Comparison of ENCODE assay signal across 8 cellular contexts in genomic region chr20:10433623-10434466, GRCh38. TPM values are rescaled to one million over a fixed set of nuclear protein-coding genes. Genes with fewer than 3 reads are reported as not detected.
DNase-seq lines count a peak whose midpoint lies in the region; ATAC-seq and TF ChIP-seq lines count a peak whose summit lies in the region.

Gene MKKS (minus strand): TSS chr20:10434222. CDS start chr20:10413514, 20,708 bp downstream.

- peak within 1 kb of the TSS; percentile 85 for H3K4me3 Mint-ChIP-seq in T-helper 1 cell treated with Interleukin-12 subunit alpha and Interleukin-12 subunit beta and Interleukin-4 antibody, amounts not matched to agents 30 μg/mL and 1 μg/mL, for 36 hours

- ATAC-seq in HG02798 (IDR thresholded peaks at IDR 0.05; ENCODE audit: poor library complexity, unreplicated experiment) (peak; percentile 70), right cardiac atrium (peak; percentile 92 to 93)

- under 1% methylated on average over 73 of the region's 73 CpGs for WGBS in right cardiac atrium

- no peaks in the 10 kb centered on the region for H3K27me3 ChIP-seq in right cardiac atrium (ENCODE audit: control insufficient read depth, insufficient read depth)
- no peaks in the 10 kb centered on the region for H3K27me3 ChIP-seq in uterus

- H3K27me3 Mint-ChIP-seq in T-helper 1 cell treated with Interleukin-12 subunit alpha and Interleukin-12 subunit beta and Interleukin-4 antibody, amounts not matched to agents 30 μg/mL and 1 μg/mL, for 36 hours (ENCODE audit: low read depth) = no peaks in the 10 kb centered on the region

- peaks cover 33% of the 10 kb centered on the region for H3K4me1 Mint-ChIP-seq in T-helper 1 cell treated with Interleukin-12 subunit alpha and Interleukin-12 subunit beta and Interleukin-4 antibody, amounts not matched to agents 30 μg/mL and 1 μg/mL, for 36 hours (ENCODE audit: low read depth)

- H3K27ac ChIP-seq in right cardiac atrium (ENCODE audit: low read length) = peak within 1 kb of the TSS; percentile 94
- H3K27ac ChIP-seq in uterus = peak within 1 kb of the TSS; percentile 85 to 98

- no peaks in the 10 kb centered on the region for H3K9me3 Mint-ChIP-seq in T-helper 1 cell treated with Interleukin-12 subunit alpha and Interleukin-12 subunit beta and Interleukin-4 antibody, amounts not matched to agents 30 μg/mL and 1 μg/mL, for 36 hours

- DNase-seq in GM13977 (ENCODE audit: low spot score) (peak; percentile 79), NCI-H146 (lab: John Stamatoyannopoulos, UW) (peak; percentile 96), amniotic stem cell (lab: John Stamatoyannopoulos, UW) (peak; percentile 80), right cardiac atrium (peak; percentile 93 to 97 (median 96)), putamen (ENCODE audit: low spot score) (peak; percentile 88), uterus (peak; percentile 89 to 91)

- H3K4me3 ChIP-seq in right cardiac atrium (ENCODE audit: low read length) (peak within 1 kb of the TSS; percentile 56), uterus (peak within 1 kb of the TSS; percentile 86 to 99)

- H3K36me3 Mint-ChIP-seq in T-helper 1 cell treated with Interleukin-12 subunit alpha and Interleukin-12 subunit beta and Interleukin-4 antibody, amounts not matched to agents 30 μg/mL and 1 μg/mL, for 36 hours (ENCODE audit: low read depth) = no peaks in the 10 kb centered on the region

- in situ Hi-C loops in GM13977 (cut with MboI; ENCODE audit: low pct_unique_long_range_greater_than_20kb, low sequenced_read_pairs, unreplicated experiment) = loop anchor here (25.0 kb wide), 1 partner anchor 822 kb away; no protein-coding TSS in a partner anchor

- no peaks in the 10 kb centered on the region for H3K9me3 ChIP-seq in right cardiac atrium (ENCODE audit: control insufficient read depth, low read length)
- H3K9me3 ChIP-seq in uterus = no peaks in the 10 kb centered on the region

- intact Hi-C loops in right cardiac atrium (cut with DNase I) = no loop called here
- intact Hi-C loops in uterus (cut with DNase I; ENCODE audit: low total_unique reads) = loop anchor here (10.0 kb wide), 1 partner anchor 241 kb away; the partner anchor contains the start of gene JAG1

- TF ChIP-seq CTCF in GM13977 (IDR thresholded peaks at IDR 0.05; ENCODE audit: extremely low read depth, insufficient read depth, missing control alignments) (peak; percentile 23), uterus (IDR thresholded peaks at IDR 0.05) (peak in 3 of 4 experiments; percentile 5 to 36 (median 17))

- H3K4me1 ChIP-seq in right cardiac atrium (ENCODE audit: control insufficient read depth, insufficient read depth, low read length) = peaks cover 5% of the 10 kb centered on the region
- H3K4me1 ChIP-seq in uterus = no peaks in the 10 kb centered on the region

- H3K36me3 ChIP-seq in uterus = no peaks in the 10 kb centered on the region

- TF ChIP-seq POLR2A in uterus (IDR thresholded peaks at IDR 0.05) = peak; percentile 24 to 49

- peak within 1 kb of the TSS; percentile 96 for H3K27ac Mint-ChIP-seq in T-helper 1 cell treated with Interleukin-12 subunit alpha and Interleukin-12 subunit beta and Interleukin-4 antibody, amounts not matched to agents 30 μg/mL and 1 μg/mL, for 36 hours

RNA-seq across cellular contexts. Expression of gene MKKS, which starts in this region (rescaled TPM):
- total RNA-seq in right cardiac atrium (10 to 100 TPM; 25.5 to 32.3 (median 29.0) TPM), uterus (10 to 100 TPM; 15.9 to 27.9 (median 20.3) TPM)
- 20.0 TPM for polyA plus RNA-seq in right cardiac atrium

Comparison
In these comparisons a context has a peak if more than half of its experiments do, and no peak if none do; other contexts are left out.
1. Peak in every context shown above with its lines: DNase-seq, ATAC-seq, H3K4me3 ChIP-seq and H3K27ac ChIP-seq.